ENCODE assay signal across 31 cellular contexts in the genomic region with DNA sequence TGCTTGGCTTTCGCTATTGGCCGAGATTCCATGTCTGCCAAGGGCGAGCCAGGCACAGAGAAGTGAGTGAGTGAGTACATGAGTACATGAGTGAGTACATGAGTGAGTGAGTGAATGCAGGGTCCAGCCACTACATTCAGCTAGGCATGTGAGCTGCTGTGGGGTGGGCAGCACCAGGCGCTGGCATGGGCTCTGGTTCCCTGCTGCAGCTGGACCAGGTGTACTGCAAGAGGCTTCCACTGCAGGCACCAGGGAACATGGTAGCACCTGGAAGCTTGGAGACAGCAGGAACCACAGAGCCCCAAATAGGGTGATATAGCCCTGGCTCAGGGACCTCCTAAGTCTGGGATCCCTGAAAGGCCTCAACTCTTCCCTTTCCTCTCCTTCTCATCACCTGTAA.
"Had no signal": no experiment of that assay in that cellular context is flagged by ENCODE, and none has a peak within 500 bp of the region (broad histone marks: within the 10 kb centered on the region; RNA-seq: fewer than 3 reads in every experiment).

No MANE protein-coding gene starts in this region.

- H3K27ac Mint-ChIP-seq: activated B cell treated with CpG ODN at 0.5 μM for 24 hours; activated CD4-positive, alpha-beta memory T cell treated with anti-CD3 and anti-CD28 coated beads for 36 hours; activated CD4-positive, alpha-beta T cell treated with anti-CD3 and anti-CD28 coated beads for 36 hours; activated CD4-positive, alpha-beta T cell treated with anti-CD3 and anti-CD28 coated beads, Interleukin-2, amount 10 ng/mL, durations not matched to agents 24 days and 14 days; activated naive CD4-positive, alpha-beta T cell treated with anti-CD3 and anti-CD28 coated beads, Interleukin-2, amount 10 ng/mL, durations not matched to agents 7 days and 5 days; activated naive CD4-positive, alpha-beta T cell treated with anti-CD3 and anti-CD28 coated beads, Interleukin-2, amount 50 U/mL, for 72 hours; activated naive CD8-positive, alpha-beta T cell treated with anti-CD3 and anti-CD28 coated beads, Interleukin-2, amount 10 ng/mL, durations not matched to agents 7 days and 5 days; activated T-cell treated with anti-CD3 and anti-CD28 coated beads, Interleukin-2, amount 50 U/mL, for 24 hours; activated T-cell treated with anti-CD3 and anti-CD28 coated beads, Interleukin-2, amount 50 U/mL, for 72 hours; effector memory CD8-positive, alpha-beta T cell; T-helper 17 cell; T-helper 2 cell treated with Interferon-gamma antibody and Interleukin-4, amounts not matched to agents 5 μg/mL and 100 μg/mL, for 36 hours had no signal

- H3K27me3 Mint-ChIP-seq: activated B cell treated with CpG ODN at 0.5 μM for 24 hours; activated CD4-positive, alpha-beta memory T cell treated with anti-CD3 and anti-CD28 coated beads for 36 hours; activated CD4-positive, alpha-beta T cell treated with anti-CD3 and anti-CD28 coated beads for 36 hours; activated CD4-positive, alpha-beta T cell treated with anti-CD3 and anti-CD28 coated beads, Interleukin-2, amount 10 ng/mL, durations not matched to agents 24 days and 14 days; activated naive CD4-positive, alpha-beta T cell treated with anti-CD3 and anti-CD28 coated beads, Interleukin-2, amount 10 ng/mL, durations not matched to agents 7 days and 5 days; activated naive CD8-positive, alpha-beta T cell treated with anti-CD3 and anti-CD28 coated beads, Interleukin-2, amount 10 ng/mL, durations not matched to agents 7 days and 5 days; activated T-cell treated with anti-CD3 and anti-CD28 coated beads, Interleukin-2, amount 50 U/mL, for 24 hours; brain; effector memory CD8-positive, alpha-beta T cell; T-helper 17 cell had no signal

- H3K4me1 Mint-ChIP-seq: activated B cell treated with CpG ODN at 0.5 μM for 24 hours; activated CD4-positive, alpha-beta T cell treated with anti-CD3 and anti-CD28 coated beads for 36 hours; activated CD4-positive, alpha-beta T cell treated with anti-CD3 and anti-CD28 coated beads, Interleukin-2, amount 10 ng/mL, durations not matched to agents 24 days and 14 days; activated naive CD4-positive, alpha-beta T cell treated with anti-CD3 and anti-CD28 coated beads, Interleukin-2, amount 10 ng/mL, durations not matched to agents 7 days and 5 days; activated naive CD8-positive, alpha-beta T cell treated with anti-CD3 and anti-CD28 coated beads, Interleukin-2, amount 10 ng/mL, durations not matched to agents 7 days and 5 days; brain; T-helper 17 cell had no signal

- H3K4me3 ChIP-seq: ascending aorta, breast epithelium, esophagus muscularis mucosa, gastrocnemius medialis had no signal

- H3K36me3 Mint-ChIP-seq: activated CD4-positive, alpha-beta memory T cell treated with anti-CD3 and anti-CD28 coated beads for 36 hours; activated naive CD4-positive, alpha-beta T cell treated with anti-CD3 and anti-CD28 coated beads, Interleukin-2, amount 10 ng/mL, durations not matched to agents 7 days and 5 days; activated naive CD4-positive, alpha-beta T cell treated with anti-CD3 and anti-CD28 coated beads, Interleukin-2, amount 50 U/mL, for 72 hours; activated naive CD8-positive, alpha-beta T cell treated with anti-CD3 and anti-CD28 coated beads, Interleukin-2, amount 10 ng/mL, durations not matched to agents 7 days and 5 days had no signal

- DNase-seq: activated B cell treated with CpG ODN at 0.5 μM for 24 hours; activated CD4-positive, alpha-beta memory T cell treated with anti-CD3 and anti-CD28 coated beads for 36 hours; activated CD4-positive, alpha-beta T cell treated with anti-CD3 and anti-CD28 coated beads for 36 hours; activated CD4-positive, alpha-beta T cell treated with anti-CD3 and anti-CD28 coated beads, Interleukin-2, amount 10 ng/mL, durations not matched to agents 24 days and 14 days; activated CD8-positive, alpha-beta memory T cell treated with anti-CD3 and anti-CD28 coated beads, Interleukin-2, amount 50 U/mL, for 48 hours; activated gamma-delta T cell; activated naive CD4-positive, alpha-beta T cell; activated naive CD4-positive, alpha-beta T cell treated with anti-CD3 and anti-CD28 coated beads, Interleukin-2, amount 10 ng/mL, durations not matched to agents 7 days and 5 days; activated naive CD8-positive, alpha-beta T cell treated with anti-CD3 and anti-CD28 coated beads, Interleukin-2, amount 10 ng/mL, durations not matched to agents 7 days and 5 days; activated T-cell treated with anti-CD3 and anti-CD28 coated beads for 4 hours; activated T-cell treated with anti-CD3 and anti-CD28 coated beads, Interleukin-2, amount 50 U/mL, for 24 hours; activated T-cell treated with anti-CD3 and anti-CD28 coated beads, Interleukin-2, amount 50 U/mL, for 72 hours; cortex of kidney; dermis blood vessel endothelial cell; effector CD4-positive, alpha-beta T cell; effector memory CD8-positive, alpha-beta T cell; erythroblast; foreskin keratinocyte; gastrocnemius medialis; T-helper 1 cell; T-helper 17 cell; T1000; WERI-Rb-1 had no signal

- H3K27me3 ChIP-seq: ascending aorta, breast epithelium, esophagus muscularis mucosa, foreskin keratinocyte, gastrocnemius medialis had no signal

- H3K9me3 Mint-ChIP-seq: activated B cell treated with CpG ODN at 0.5 μM for 24 hours; activated CD4-positive, alpha-beta T cell treated with anti-CD3 and anti-CD28 coated beads, Interleukin-2, amount 10 ng/mL, durations not matched to agents 24 days and 14 days; activated naive CD4-positive, alpha-beta T cell treated with anti-CD3 and anti-CD28 coated beads, Interleukin-2, amount 10 ng/mL, durations not matched to agents 7 days and 5 days; activated naive CD4-positive, alpha-beta T cell treated with anti-CD3 and anti-CD28 coated beads, Interleukin-2, amount 50 U/mL, for 72 hours; activated T-cell treated with anti-CD3 and anti-CD28 coated beads, Interleukin-2, amount 50 U/mL, for 24 hours; activated T-cell treated with anti-CD3 and anti-CD28 coated beads, Interleukin-2, amount 50 U/mL, for 72 hours; effector memory CD8-positive, alpha-beta T cell; T-helper 2 cell treated with Interferon-gamma antibody and Interleukin-4, amounts not matched to agents 5 μg/mL and 100 μg/mL, for 36 hours had no signal

- ATAC-seq: activated CD4-positive, alpha-beta T cell treated with anti-CD3 and anti-CD28 coated beads for 36 hours; activated CD4-positive, CD25-positive, alpha-beta regulatory T cell treated with anti-CD3 and anti-CD28 coated beads, Interleukin-2, amount 50 U/mL, for 24 hours; activated naive CD4-positive, alpha-beta T cell treated with anti-CD3 and anti-CD28 coated beads, Interleukin-2, amount 50 U/mL, for 72 hours; activated T-cell treated with anti-CD3 and anti-CD28 coated beads, Interleukin-2, amount 50 U/mL, for 72 hours; effector memory CD8-positive, alpha-beta T cell; foreskin keratinocyte; gastrocnemius medialis; T-helper 17 cell had no signal

- FAIRE-seq: colon had no signal

- H3K36me3 ChIP-seq: ascending aorta, breast epithelium, esophagus muscularis mucosa, gastrocnemius medialis, WERI-Rb-1 had no signal

- H3K4me3 Mint-ChIP-seq: activated B cell treated with CpG ODN at 0.5 μM for 24 hours; activated CD4-positive, alpha-beta memory T cell treated with anti-CD3 and anti-CD28 coated beads for 36 hours; activated CD4-positive, alpha-beta T cell treated with anti-CD3 and anti-CD28 coated beads for 36 hours; activated CD4-positive, alpha-beta T cell treated with anti-CD3 and anti-CD28 coated beads, Interleukin-2, amount 10 ng/mL, durations not matched to agents 24 days and 14 days; activated naive CD4-positive, alpha-beta T cell treated with anti-CD3 and anti-CD28 coated beads, Interleukin-2, amount 10 ng/mL, durations not matched to agents 7 days and 5 days; activated naive CD8-positive, alpha-beta T cell treated with anti-CD3 and anti-CD28 coated beads, Interleukin-2, amount 10 ng/mL, durations not matched to agents 7 days and 5 days; activated T-cell treated with anti-CD3 and anti-CD28 coated beads, Interleukin-2, amount 50 U/mL, for 24 hours; activated T-cell treated with anti-CD3 and anti-CD28 coated beads, Interleukin-2, amount 50 U/mL, for 72 hours; brain; effector memory CD8-positive, alpha-beta T cell; T-helper 17 cell; T-helper 2 cell treated with Interferon-gamma antibody and Interleukin-4, amounts not matched to agents 5 μg/mL and 100 μg/mL, for 36 hours had no signal
